In genomic region chr7:116322541-116322940, GRCh38 we compare ENCODE assay signal across 16 cellular contexts.
A peak's percentile ranks its signal among the peaks of the same experiment; 100 is the strongest.
DNase-seq lines count a peak whose midpoint lies in the region; FAIRE-seq and TF ChIP-seq lines count a peak whose summit lies in the region.
"Had no signal": no experiment of that assay in that cellular context is flagged by ENCODE, and none has a peak within 500 bp of the region (broad histone marks: within the 10 kb centered on the region; RNA-seq: fewer than 3 reads in every experiment).

No MANE protein-coding gene starts in this region.

- WGBS in sigmoid colon, 2 donors: 90 to 97% methylated on average over 2 of the region's 2 CpGs
- 83 to 86% methylated on average over 2 of the region's 2 CpGs for WGBS in esophagus squamous epithelium, 2 donors

- H3K9me3 ChIP-seq in endothelial cell of umbilical vein (replicated peaks; ENCODE audit: control insufficient read depth, insufficient read depth, low read length) (no peaks in the 10 kb centered on the region), skeletal muscle satellite cell (replicated peaks; ENCODE audit: low read length) (no peaks in the 10 kb centered on the region), sigmoid colon (peaks cover 0 to 3% (median 0%) of the 10 kb centered on the region in 4 donors), esophagus squamous epithelium (no peaks in the 10 kb centered on the region)
- H3K9me3 ChIP-seq: HAP-1, Peyer's patch had no signal

- H3K27me3 ChIP-seq in endothelial cell of umbilical vein (ENCODE audit: control insufficient read depth in 2 of 2, insufficient read depth in 2 of 2, low read length in 2 of 2) (no peaks in the 10 kb centered on the region), skeletal muscle satellite cell (ENCODE audit: control insufficient read depth, insufficient read depth, low read length) (no peaks in the 10 kb centered on the region), sigmoid colon (no peaks in the 10 kb centered on the region), esophagus squamous epithelium (no peaks in the 10 kb centered on the region)
- H3K27me3 ChIP-seq: Peyer's patch had no signal

- H4K20me1 ChIP-seq in endothelial cell of umbilical vein (replicated peaks; ENCODE audit: control insufficient read depth, extremely low read depth, insufficient read depth, low read length): peaks cover 2% of the 10 kb centered on the region

- FAIRE-seq in H54 (lab: Jason Lieb, UNC) (peak; percentile 38), endothelial cell of umbilical vein (lab: Jason Lieb, UNC) (no peak)

- H3K79me2 ChIP-seq in endothelial cell of umbilical vein (ENCODE audit: control insufficient read depth, insufficient read depth, low read length): peaks cover 96% of the 10 kb centered on the region

- no peaks in the 10 kb centered on the region for H3K9me1 ChIP-seq in endothelial cell of umbilical vein (replicated peaks; ENCODE audit: control insufficient read depth, extremely low read depth, insufficient read depth, low read length)

- TF ChIP-seq POLR2A in H54 (IDR thresholded peaks at IDR 0.05; ENCODE audit: low read depth, low read length): no peak
- no peak for TF ChIP-seq POLR2A in endothelial cell of umbilical vein (IDR thresholded peaks at IDR 0.05; ENCODE audit: low read depth, low read length)
- no peak for TF ChIP-seq POLR2A in sigmoid colon (IDR thresholded peaks at IDR 0.05)
- TF ChIP-seq POLR2A in esophagus squamous epithelium (IDR thresholded peaks at IDR 0.05): no peak

- H3K4me2 ChIP-seq in endothelial cell of umbilical vein (ENCODE audit: insufficient read depth, low read length) (peak overlapping the region; percentile 82), skeletal muscle satellite cell (ENCODE audit: low read length) (peak overlapping the region; percentile 28)

- H3K4me3 ChIP-seq in endothelial cell of umbilical vein (replicated peaks in 1 of 3; ENCODE audit: insufficient read depth in 1 of 3, low read depth in 1 of 3, low read length in 3 of 3): peak overlapping the region in 2 of 3 experiments; percentile 4 to 49
- no peak overlapping the region for H3K4me3 ChIP-seq in skeletal muscle satellite cell (ENCODE audit: low read length)
- no peak overlapping the region for H3K4me3 ChIP-seq in sigmoid colon
- no peak overlapping the region for H3K4me3 ChIP-seq in esophagus squamous epithelium
- H3K4me3 ChIP-seq: HAP-1, K562, Peyer's patch had no signal

- H3K9ac ChIP-seq in endothelial cell of umbilical vein (replicated peaks; ENCODE audit: extremely low read depth, insufficient read depth, low read length): no peak overlapping the region
- no peak overlapping the region for H3K9ac ChIP-seq in skeletal muscle satellite cell (ENCODE audit: low read depth, low read length)

- H3K4me1 ChIP-seq in endothelial cell of umbilical vein (ENCODE audit: control insufficient read depth, extremely low read depth, insufficient read depth, low read length) (peaks cover 76% of the 10 kb centered on the region), skeletal muscle satellite cell (ENCODE audit: control insufficient read depth, insufficient read depth, low read length) (peaks cover 29% of the 10 kb centered on the region), sigmoid colon (peaks cover 0 to 20% (median 10%) of the 10 kb centered on the region in 4 donors), esophagus squamous epithelium (peaks cover 3 to 7% (median 4%) of the 10 kb centered on the region in 3 donors)
- H3K4me1 ChIP-seq: HAP-1, Peyer's patch had no signal

- H3K27ac ChIP-seq in endothelial cell of umbilical vein (ENCODE audit: insufficient read depth, low read depth, low read length): peak overlapping the region; percentile 48
- H3K27ac ChIP-seq in sigmoid colon: peak overlapping the region in 1 of 4 donors; percentile 33
- H3K27ac ChIP-seq in esophagus squamous epithelium: no peak overlapping the region
- H3K27ac ChIP-seq: HL-60, Peyer's patch had no signal

- no peak for TF ChIP-seq EP300 in sigmoid colon (IDR thresholded peaks at IDR 0.05)

- no TSS peak for BruUV-seq in endothelial cell of umbilical vein (replicated peaks; lab: Mats Ljungman, UMichigan)

- H2AFZ ChIP-seq in endothelial cell of umbilical vein (ENCODE audit: low read depth, low read length): no peak overlapping the region

- intact Hi-C loops in endothelial cell of umbilical vein (cut with micrococcal nuclease) (no loop called here), sigmoid colon (cut with DNase I) (no loop called here), esophagus squamous epithelium (cut with DNase I) (no loop called here)

- CTCF ChIA-PET in endothelial cell of umbilical vein (lab: Charles Lee): interaction anchor here (1.0 to 1.5 kb wide), 3 partner anchors 17 to 266 kb away, joined by 3 to 5 read pairs (median 3); no protein-coding TSS in a partner anchor

- POLR2A ChIA-PET in endothelial cell of umbilical vein (lab: Charles Lee): interaction anchor here (1.0 kb wide), 1 partner anchor 50 kb away, joined by 4 read pairs; no protein-coding TSS in a partner anchor

- peaks cover 0 to 8% of the 10 kb centered on the region in 2 experiments for H3K36me3 ChIP-seq in endothelial cell of umbilical vein (ENCODE audit: control insufficient read depth in 2 of 2, extremely low read depth in 1 of 2, insufficient read depth in 2 of 2, low read length in 2 of 2)
- no peaks in the 10 kb centered on the region for H3K36me3 ChIP-seq in skeletal muscle satellite cell (ENCODE audit: insufficient read depth, low read length)
- H3K36me3 ChIP-seq in sigmoid colon: no peaks in the 10 kb centered on the region
- no peaks in the 10 kb centered on the region for H3K36me3 ChIP-seq in esophagus squamous epithelium
- H3K36me3 ChIP-seq: HAP-1, Peyer's patch had no signal

- no peak for DNase-seq in H54 (ENCODE audit: insufficient read length, low spot score)
- DNase-seq in RPMI7951 (ENCODE audit: low read depth): peak; percentile 46
- DNase-seq in endothelial cell of umbilical vein (ENCODE audit: low read depth, low spot score): peak; percentile 44
- DNase-seq in occipital lobe (lab: John Stamatoyannopoulos, UW): no peak
- DNase-seq in sigmoid colon: no peak
- DNase-seq in esophagus squamous epithelium (lab: John Stamatoyannopoulos, UW): no peak
- DNase-seq: CD8-positive, alpha-beta memory T cell; NCI-H1105; NCI-H187; NCI-H446; Peyer's patch; SHP77 had no signal

- TF ChIP-seq CTCF in endothelial cell of umbilical vein (IDR thresholded peaks at IDR 0.05; ENCODE audit: extremely low read depth in 1 of 2, insufficient read depth in 1 of 2, low read depth in 1 of 2, low read length in 2 of 2): no peak
- TF ChIP-seq CTCF in sigmoid colon (IDR thresholded peaks at IDR 0.05): no peak
- TF ChIP-seq CTCF in esophagus squamous epithelium (IDR thresholded peaks at IDR 0.05): no peak

- dilution Hi-C loops in endothelial cell of umbilical vein (cut with MboI; ENCODE audit: extremely low pct_ligation_motif_present, low sequenced_read_pairs): no loop called here

TF ChIP-seq in endothelial cell of umbilical vein, 7 proteins besides CTCF, POLR2A, EP300 and RAD21:
- TF ChIP-seq JUN (IDR thresholded peaks at IDR 0.05; ENCODE audit: borderline replicate concordance, insufficient read depth, insufficient read length, low read depth) (no peak), MAX (IDR thresholded peaks at IDR 0.05; ENCODE audit: insufficient read depth, insufficient read length) (no peak), FOS (IDR thresholded peaks at IDR 0.05; ENCODE audit: borderline replicate concordance, insufficient read depth, low read length) (no peak), GATA2 (IDR thresholded peaks at IDR 0.05; ENCODE audit: insufficient read depth, insufficient read length, low read depth, low read length) (no peak), MYC (IDR thresholded peaks at IDR 0.05; ENCODE audit: low read depth, low read length) (no peak), EZH2 (IDR thresholded peaks at IDR 0.05; ENCODE audit: borderline replicate concordance, low read depth, low read length, severe bottlenecking) (no peak), POLR2AphosphoS5 (IDR thresholded peaks at IDR 0.05; ENCODE audit: insufficient read depth, low read depth, low read length) (no peak)
TF ChIP-seq in endothelial cell of umbilical vein: peak in this region for 0.

Comparison
In these comparisons a context has a peak if more than half of its experiments do, and no peak if none do; other contexts are left out.
1. DNase-seq: peak in RPMI7951 (single experiment) and endothelial cell of umbilical vein (single experiment); none in H54 (single experiment), occipital lobe (single experiment), sigmoid colon (single experiment) and esophagus squamous epithelium (single experiment).
2. H3K4me3 ChIP-seq: peak in endothelial cell of umbilical vein (2 of 3); none in skeletal muscle satellite cell (single experiment), sigmoid colon (0 of 4) and esophagus squamous epithelium (0 of 4).